In genomic region chr16:4409081-4409932, GRCh38 we compare ENCODE assay signal across 1 cellular context.
A peak's percentile ranks its signal among the peaks of the same experiment; 100 is the strongest.
TF ChIP-seq lines count a peak whose summit lies in the region.

No MANE protein-coding gene starts in this region.

TF ChIP-seq in HEK293, 187 proteins besides CTCF, POLR2A, EP300 and RAD21 (continued from another document):
- no peak for TF ChIP-seq ZNF169 (tag by site-specific recombination; IDR thresholded peaks at IDR 0.05)
- peak; percentile 30; the same call in 1 of the 2 replicates for TF ChIP-seq SCRT1 (tag by site-specific recombination; IDR thresholded peaks at IDR 0.05; ENCODE audit: borderline replicate concordance)
- TF ChIP-seq ZNF510 (tag by site-specific recombination; IDR thresholded peaks at IDR 0.05; ENCODE audit: insufficient replicate concordance): no peak
- TF ChIP-seq ZSCAN30 (tag by site-specific recombination; IDR thresholded peaks at IDR 0.05): no peak
- no peak for TF ChIP-seq KLF1 (tag by site-specific recombination; IDR thresholded peaks at IDR 0.05)
- no peak for TF ChIP-seq ZNF645 (tag by site-specific recombination; IDR thresholded peaks at IDR 0.05)
- TF ChIP-seq ZXDB (tag by site-specific recombination; IDR thresholded peaks at IDR 0.05): no peak
- peak; percentile 90 for TF ChIP-seq ZIC2 (tag by site-specific recombination; IDR thresholded peaks at IDR 0.05)
- no peak for TF ChIP-seq GLI4 (tag by site-specific recombination; IDR thresholded peaks at IDR 0.05)
- no peak for TF ChIP-seq SP7 (tag by site-specific recombination; IDR thresholded peaks at IDR 0.05)
- TF ChIP-seq ZNF664 (tag by site-specific recombination; IDR thresholded peaks at IDR 0.05): no peak
- TF ChIP-seq HOXA7 (CRISPR knock-in tag; IDR thresholded peaks at IDR 0.05; ENCODE audit: borderline replicate concordance): no peak
- TF ChIP-seq SP3 (tag by site-specific recombination; IDR thresholded peaks at IDR 0.05): no peak
- no peak for TF ChIP-seq ZNF610 (tag by site-specific recombination; IDR thresholded peaks at IDR 0.05; ENCODE audit: borderline replicate concordance)
- TF ChIP-seq EGR2 (tag by site-specific recombination; IDR thresholded peaks at IDR 0.05; ENCODE audit: low read depth): no peak
- no peak for TF ChIP-seq ZNF548 (tag by site-specific recombination; IDR thresholded peaks at IDR 0.05)
- no peak for TF ChIP-seq SP2 (tag by site-specific recombination; IDR thresholded peaks at IDR 0.05)
- TF ChIP-seq ZBTB10 (tag by site-specific recombination; IDR thresholded peaks at IDR 0.05): no peak
